ENCODE assay signal across 12 cellular contexts in genomic region chr1:57748696-57749095, GRCh38.
DNase-seq lines count a peak whose midpoint lies in the region; ATAC-seq and TF ChIP-seq lines count a peak whose summit lies in the region.
"Had no signal": no experiment of that assay in that cellular context is flagged by ENCODE, and none has a peak within 500 bp of the region (broad histone marks: within the 10 kb centered on the region; RNA-seq: fewer than 3 reads in every experiment).

No MANE protein-coding gene starts in this region.

- TF ChIP-seq CTCF in brain (conservative IDR thresholded peaks at IDR 0.05) = no peak

- no peaks in the 10 kb centered on the region for H3K36me3 Mint-ChIP-seq in brain

- H3K4me1 Mint-ChIP-seq in brain = peaks cover 53% of the 10 kb centered on the region
- H3K4me1 Mint-ChIP-seq: B cell had no signal

- H3K27me3 Mint-ChIP-seq in brain = no peaks in the 10 kb centered on the region
- H3K27me3 Mint-ChIP-seq: B cell; CD4-positive, alpha-beta T cell had no signal

- H3K9me3 Mint-ChIP-seq in brain = peaks cover 0 to 3% (median 0%) of the 10 kb centered on the region in 5 experiments
- H3K9me3 Mint-ChIP-seq: CD4-positive, alpha-beta T cell had no signal

- ATAC-seq in GM19023 (IDR thresholded peaks at IDR 0.05; ENCODE audit: unreplicated experiment) (no peak), HG02973 (IDR thresholded peaks at IDR 0.05; ENCODE audit: unreplicated experiment) (no peak)
- ATAC-seq: HepG2 had no signal

- H3K4me3 Mint-ChIP-seq in brain = peak overlapping the region in 2 of 5 experiments; percentile 63 to 69
- H3K4me3 Mint-ChIP-seq: B cell; CD4-positive, alpha-beta T cell had no signal

- peak; percentile 57 to 61 for DNase-seq in NCI-H187 (lab: John Stamatoyannopoulos, UW)
- DNase-seq in NCI-H446 treated with DMSO at 0.1 percent for 48 hours (lab: John Stamatoyannopoulos, UW) = peak; percentile 7
- DNase-seq in retina = peak; percentile 26
- no peak for DNase-seq in DMS79 (lab: John Stamatoyannopoulos, UW)
- DNase-seq: CD4-positive, alpha-beta T cell; DMS79 treated with DMSO at 0.1 percent for 48 hours; EL had no signal

- H3K27ac Mint-ChIP-seq in brain = peak overlapping the region in 4 of 5 experiments; percentile 53 to 98 (median 94)
- H3K27ac Mint-ChIP-seq: B cell; CD4-positive, alpha-beta T cell had no signal
